In genomic region chr2:178419123-178419522, GRCh38 we compare ENCODE assay signal across 10 cellular contexts. TPM values are rescaled to one million over a fixed set of nuclear protein-coding genes. Genes with fewer than 3 reads are reported as not detected.
A peak's percentile ranks its signal among the peaks of the same experiment; 100 is the strongest.
DNase-seq lines count a peak whose midpoint lies in the region; ATAC-seq and TF ChIP-seq lines count a peak whose summit lies in the region.
"Had no signal": no experiment of that assay in that cellular context is flagged by ENCODE, and none has a peak within 500 bp of the region (broad histone marks: within the 10 kb centered on the region; RNA-seq: fewer than 3 reads in every experiment).

No MANE protein-coding gene starts in this region.

- no peak for ATAC-seq in HG03460 (IDR thresholded peaks at IDR 0.05; ENCODE audit: unreplicated experiment)
- ATAC-seq in GM21447 (IDR thresholded peaks at IDR 0.05; ENCODE audit: unreplicated experiment) = no peak
- ATAC-seq in HG02678 (IDR thresholded peaks at IDR 0.05; ENCODE audit: unreplicated experiment) = no peak

- peak; percentile 58 for TF ChIP-seq CTCF in choroid plexus epithelial cell (conservative IDR thresholded peaks at IDR 0.05; ENCODE audit: low read depth, low read length)

- DNase-seq in SIG-M5 treated with dmso at 0.1 percent for 504 hours (lab: John Stamatoyannopoulos, UW; ENCODE audit: unreplicated experiment) (peak; percentile 17), SIG-M5 (lab: John Stamatoyannopoulos, UW) (no peak), NCI-H2196 (lab: John Stamatoyannopoulos, UW; ENCODE audit: unreplicated experiment) (peak; percentile 13), choroid plexus epithelial cell (ENCODE audit: low read depth) (peak; percentile 75), renal cortical epithelial cell (ENCODE audit: low read depth) (peak; percentile 26)
- DNase-seq: activated CD4-positive, CD25-positive, alpha-beta regulatory T cell; anterior cingulate cortex had no signal

- no peak overlapping the region for H3K4me3 ChIP-seq in choroid plexus epithelial cell (ENCODE audit: low read depth, low read length)

RNA-seq across cellular contexts. Expression of gene PRKRA, which starts 31.9 kb away (rescaled TPM):
- 53.3 and 63.4 TPM in 2 replicates for total RNA-seq in renal cortical epithelial cell

RNA-seq across cellular contexts. Expression of gene PJVK, which starts 32.1 kb away (rescaled TPM):
- total RNA-seq in renal cortical epithelial cell = 0.87 and 3.3 TPM in 2 replicates

RNA-seq across cellular contexts. Expression of gene FKBP7, which starts 59.3 kb away (rescaled TPM):
- total RNA-seq in renal cortical epithelial cell = 3.1 and 21.9 TPM in 2 replicates
